23 cellular contexts compared by ENCODE assay signal in genomic region chr4:169404959-169405358, GRCh38.
DNase-seq lines count a peak whose midpoint lies in the region; FAIRE-seq and TF ChIP-seq lines count a peak whose summit lies in the region.
"Had no signal": no experiment of that assay in that cellular context is flagged by ENCODE, and none has a peak within 500 bp of the region (broad histone marks: within the 10 kb centered on the region; RNA-seq: fewer than 3 reads in every experiment).

No MANE protein-coding gene starts in this region.

- H2AFZ ChIP-seq in keratinocyte (ENCODE audit: control insufficient read depth, low read length): no peak overlapping the region

- no peak overlapping the region for H3K4me2 ChIP-seq in keratinocyte (ENCODE audit: control insufficient read depth, extremely low read depth, insufficient read depth, low read depth, low read length)

- H3K4me3 ChIP-seq in LNCaP clone FGC (ENCODE audit: low read depth, low read length): no peak overlapping the region
- no peak overlapping the region for H3K4me3 ChIP-seq in keratinocyte (ENCODE audit: control insufficient read depth in 2 of 3, extremely low read depth in 1 of 3, insufficient read depth in 2 of 3, low read depth in 1 of 3, low read length in 3 of 3)
- H3K4me3 ChIP-seq: body of pancreas, pancreas had no signal

- TF ChIP-seq CTCF in LNCaP clone FGC (IDR thresholded peaks at IDR 0.05; ENCODE audit: control insufficient read depth, extremely low read depth, insufficient read depth) (no peak), endothelial cell (IDR thresholded peaks at IDR 0.05; ENCODE audit: unreplicated experiment) (no peak), keratinocyte (optimal IDR thresholded peaks at IDR 0.05 in 1 of 3, IDR thresholded peaks at IDR 0.05 in 1 of 3, conservative IDR thresholded peaks at IDR 0.05 in 1 of 3; ENCODE audit: extremely low read depth in 1 of 3, insufficient read depth in 2 of 3, low read length in 3 of 3) (no peak)

- FAIRE-seq in keratinocyte (lab: Jason Lieb, UNC): peak; percentile 87
- FAIRE-seq: pancreas, urothelium cell line had no signal

- no peaks in the 10 kb centered on the region for H3K9me3 ChIP-seq in keratinocyte (ENCODE audit: control insufficient read depth, low read depth, low read length)
- H3K9me3 ChIP-seq: body of pancreas, pancreas had no signal

- no peaks in the 10 kb centered on the region for H4K20me1 ChIP-seq in keratinocyte (ENCODE audit: control insufficient read depth, extremely low read depth, insufficient read depth, low read length)

- H3K4me1 Mint-ChIP-seq in endothelial cell (ENCODE audit: unreplicated experiment): peaks cover 19% of the 10 kb centered on the region

- H3K79me2 ChIP-seq in keratinocyte (ENCODE audit: control insufficient read depth, insufficient read depth, low read length): no peaks in the 10 kb centered on the region

- peak; percentile 32 for DNase-seq in GM03348 (ENCODE audit: low spot score)
- peak; percentile 32 for DNase-seq in LNCaP clone FGC (ENCODE audit: low read depth)
- no peak for DNase-seq in endothelial cell (ENCODE audit: low spot score)
- no peak for DNase-seq in keratinocyte (ENCODE audit: low read depth, low spot score)
- DNase-seq in NCI-H774 (lab: John Stamatoyannopoulos, UW): no peak
- DNase-seq in SIG-M5 treated with dmso at 0.1 percent for 504 hours (lab: John Stamatoyannopoulos, UW; ENCODE audit: unreplicated experiment): no peak
- no peak for DNase-seq in GDM1 (lab: John Stamatoyannopoulos, UW)
- DNase-seq in NCI-H146 (lab: John Stamatoyannopoulos, UW): no peak
- DNase-seq: activated CD4-positive, CD25-positive, alpha-beta regulatory T cell treated with anti-CD3 and anti-CD28 coated beads, Interleukin-2, amount 50 U/mL, for 72 hours; activated naive CD4-positive, alpha-beta T cell treated with Interleukin-2 at 50 U/mL for 16 hours; body of pancreas; DMS79; effector CD4-positive, alpha-beta T cell; glutamatergic neuron; Kasumi-1; kidney glomerular epithelial cell; NCI-H2171; pancreas; SHP77; stimulated activated CD4-positive, alpha-beta T cell treated with anti-CD3 and anti-CD28 coated beads, Interleukin-12 subunit alpha, Interleukin-12 subunit beta, amount 100 ng/mL, for 4 hours; stimulated activated naive CD8-positive, alpha-beta T cell treated with anti-CD3 and anti-CD28 coated beads, Interleukin-15, amount 100 ng/mL, for 72 hours; T-helper 2 cell had no signal

- no peaks in the 10 kb centered on the region for H3K9me1 ChIP-seq in keratinocyte (ENCODE audit: control insufficient read depth, extremely low read depth, insufficient read depth, low read length)

- H3K27ac ChIP-seq in keratinocyte (ENCODE audit: control insufficient read depth, insufficient read depth, low read length): no peak overlapping the region
- H3K27ac ChIP-seq: body of pancreas, pancreas had no signal

- no peak overlapping the region for H3K4me3 Mint-ChIP-seq in endothelial cell (ENCODE audit: unreplicated experiment)
- H3K4me3 Mint-ChIP-seq: stimulated activated naive CD8-positive, alpha-beta T cell treated with anti-CD3 and anti-CD28 coated beads, Interleukin-15, amount 100 ng/mL, for 72 hours had no signal

- dilution Hi-C loops in keratinocyte (cut with MboI; ENCODE audit: extremely low pct_ligation_motif_present, low sequenced_read_pairs): no loop called here

- peaks cover 1% of the 10 kb centered on the region for H3K27me3 Mint-ChIP-seq in endothelial cell (ENCODE audit: unreplicated experiment)
- H3K27me3 Mint-ChIP-seq: stimulated activated naive CD8-positive, alpha-beta T cell treated with anti-CD3 and anti-CD28 coated beads, Interleukin-15, amount 100 ng/mL, for 72 hours had no signal

- H3K36me3 Mint-ChIP-seq in endothelial cell (ENCODE audit: low read depth, unreplicated experiment): no peaks in the 10 kb centered on the region

- H3K27me3 ChIP-seq in keratinocyte (ENCODE audit: control insufficient read depth, extremely low read depth, insufficient read depth, low read length): no peaks in the 10 kb centered on the region
- H3K27me3 ChIP-seq: body of pancreas, pancreas had no signal

- H3K27ac Mint-ChIP-seq in endothelial cell (ENCODE audit: unreplicated experiment): peak overlapping the region; percentile 70
- H3K27ac Mint-ChIP-seq: stimulated activated naive CD8-positive, alpha-beta T cell treated with anti-CD3 and anti-CD28 coated beads, Interleukin-15, amount 100 ng/mL, for 72 hours had no signal

- H3K9me3 Mint-ChIP-seq in endothelial cell (ENCODE audit: unreplicated experiment): no peaks in the 10 kb centered on the region
- H3K9me3 Mint-ChIP-seq: stimulated activated naive CD8-positive, alpha-beta T cell treated with anti-CD3 and anti-CD28 coated beads, Interleukin-15, amount 100 ng/mL, for 72 hours had no signal

- H3K9ac ChIP-seq in keratinocyte (ENCODE audit: control insufficient read depth, extremely low read depth, insufficient read depth, low read length): no peak overlapping the region

- H3K4me1 ChIP-seq in keratinocyte (ENCODE audit: control insufficient read depth, extremely low read depth, insufficient read depth, low read length): peaks cover 5% of the 10 kb centered on the region
- H3K4me1 ChIP-seq: body of pancreas, pancreas had no signal

- no peaks in the 10 kb centered on the region for H3K36me3 ChIP-seq in keratinocyte (ENCODE audit: control insufficient read depth in 2 of 2, extremely low read depth in 1 of 2, insufficient read depth in 2 of 2, low read length in 2 of 2)
- H3K36me3 ChIP-seq: pancreas had no signal

Comparison
In these comparisons a context has a peak if more than half of its experiments do, and no peak if none do; other contexts are left out.
1. DNase-seq: peak in GM03348 (single experiment) and LNCaP clone FGC (single experiment); none in endothelial cell (single experiment), keratinocyte (single experiment), NCI-H774 (single experiment), SIG-M5 treated with dmso at 0.1 percent for 504 hours (single experiment), GDM1 (single experiment) and NCI-H146 (single experiment).